8 cellular contexts compared by ENCODE assay signal in the genomic region with DNA sequence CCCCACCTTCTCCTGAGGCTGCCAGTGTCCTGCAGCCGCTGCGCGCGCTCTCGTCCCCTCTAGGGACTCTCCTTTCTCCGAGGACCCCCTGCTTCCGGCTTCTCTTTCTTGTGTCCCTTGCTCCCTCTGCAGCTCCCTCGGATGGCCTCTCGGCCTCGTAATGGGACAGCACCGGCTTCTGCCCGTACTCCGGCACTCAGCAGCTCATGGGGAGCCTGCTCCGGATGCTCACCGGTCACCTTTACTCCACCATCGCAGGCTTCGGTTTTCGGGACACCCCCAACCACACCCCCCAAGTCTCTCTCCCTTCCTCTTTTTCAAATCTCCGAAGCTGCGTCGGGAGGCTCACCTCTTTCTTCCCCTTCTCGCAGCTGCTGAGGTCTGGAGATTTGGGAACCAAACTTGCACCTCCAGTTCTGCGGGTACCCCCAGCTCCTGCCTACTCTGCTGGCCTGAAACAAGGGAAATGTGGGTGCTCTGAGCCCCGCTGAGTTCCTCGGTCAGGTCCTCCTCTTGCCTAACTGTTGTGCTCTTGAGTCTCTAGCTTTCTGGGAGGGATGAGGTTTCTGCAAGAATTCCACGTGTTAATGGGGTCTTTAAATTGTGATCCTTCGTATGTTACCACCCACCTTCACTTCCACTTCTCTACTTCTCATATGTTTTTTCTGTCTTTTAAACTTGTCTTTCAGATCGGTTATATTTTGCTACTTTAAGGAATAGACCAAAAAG. TPM values are rescaled to one million over a fixed set of nuclear protein-coding genes. Genes with fewer than 3 reads are reported as not detected.
DNase-seq lines count a peak whose midpoint lies in the region; ATAC-seq, FAIRE-seq and TF ChIP-seq lines count a peak whose summit lies in the region.

No MANE protein-coding gene starts in this region.

- H3K27ac ChIP-seq in SJSA1 (peak overlapping the region; percentile 41; the same call in 1 of the 2 replicates), astrocyte (ENCODE audit: low read depth, low read length) (no peak overlapping the region), iPS DF 6.9 (ENCODE audit: low read length) (no peak overlapping the region), skin epidermis (peak overlapping the region in 20 of 21 experiments; percentile 70 to 95 (median 85))

- DNase-seq in ACHN = peak; percentile 28
- peak in 1 of 2 experiments; percentile 58 for DNase-seq in SJSA1 (ENCODE audit: low read depth in 1 of 2, low spot score in 2 of 2)
- DNase-seq in astrocyte (ENCODE audit: low read depth) = no peak
- DNase-seq in iPS DF 6.9 (ENCODE audit: low read depth, low spot score) = no peak
- DNase-seq in NCI-H2029 treated with DMSO at 0.1 percent for 48 hours (lab: John Stamatoyannopoulos, UW) = no peak

- peaks cover 5% of the 10 kb centered on the region for H3K36me3 Mint-ChIP-seq in astrocyte (ENCODE audit: low read depth, unreplicated experiment)

- peak overlapping the region; percentile 80 for H3K27ac Mint-ChIP-seq in astrocyte (ENCODE audit: unreplicated experiment)

- peaks cover 19% of the 10 kb centered on the region for H3K4me1 Mint-ChIP-seq in astrocyte (ENCODE audit: low read depth, unreplicated experiment)

- in situ Hi-C loops in ACHN (cut with HindIII; ENCODE audit: low pct_ligation_motif_present, low pct_unique_long_range_greater_than_20kb, low sequenced_read_pairs) = no loop called here

- H3K27me3 ChIP-seq in SJSA1 (replicated peaks) (no peaks in the 10 kb centered on the region), astrocyte (ENCODE audit: insufficient read depth, low read length) (no peaks in the 10 kb centered on the region), iPS DF 6.9 (ENCODE audit: control insufficient read depth, insufficient read depth, low read length) (no peaks in the 10 kb centered on the region)

- H3K27me3 Mint-ChIP-seq in astrocyte (ENCODE audit: low read depth, unreplicated experiment) = no peaks in the 10 kb centered on the region

- ATAC-seq in GM18867 (IDR thresholded peaks at IDR 0.05; ENCODE audit: unreplicated experiment) = peak; percentile 25
- peak; percentile 24 for ATAC-seq in HG03196 (IDR thresholded peaks at IDR 0.05; ENCODE audit: unreplicated experiment)

- peaks cover 4% of the 10 kb centered on the region; the same call in 1 of the 2 replicates for H3K36me3 ChIP-seq in SJSA1
- no peaks in the 10 kb centered on the region for H3K36me3 ChIP-seq in astrocyte (ENCODE audit: insufficient read depth, low read length)
- no peaks in the 10 kb centered on the region for H3K36me3 ChIP-seq in iPS DF 6.9 (ENCODE audit: control insufficient read depth, insufficient read depth, low read length)

- H3K4me1 ChIP-seq in SJSA1 (replicated peaks) (peaks cover 13% of the 10 kb centered on the region), astrocyte (ENCODE audit: insufficient read depth, low read length) (peaks cover 19% of the 10 kb centered on the region), iPS DF 6.9 (ENCODE audit: control insufficient read depth, insufficient read depth, low read length) (no peaks in the 10 kb centered on the region; the same call in 1 of the 2 replicates)

- no peaks in the 10 kb centered on the region for H3K9me3 Mint-ChIP-seq in astrocyte (ENCODE audit: unreplicated experiment)

- H3K4me3 ChIP-seq in SJSA1 (peak overlapping the region; percentile 86), astrocyte (ENCODE audit: insufficient read depth, low read depth, low read length) (peak overlapping the region; percentile 72), iPS DF 6.9 (ENCODE audit: low read length) (peak overlapping the region; percentile 78), skin epidermis (peak overlapping the region; percentile 73 to 98 (median 90))

- H3K4me3 Mint-ChIP-seq in astrocyte (ENCODE audit: unreplicated experiment) = peak overlapping the region; percentile 95

- H3K9ac ChIP-seq in astrocyte (ENCODE audit: low read length) = peak overlapping the region; percentile 80

- no peak for TF ChIP-seq CTCF in astrocyte (IDR thresholded peaks at IDR 0.05; ENCODE audit: insufficient read depth, low read depth, low read length)

- WGBS in iPS DF 6.9 (ENCODE audit: insufficient coverage, insufficient read length) = no CpG with 5 or more reads among the region's 28 CpGs

- peaks cover 5% of the 10 kb centered on the region for H3K79me2 ChIP-seq in astrocyte (ENCODE audit: insufficient read depth, low read length)

- FAIRE-seq in astrocyte (lab: Jason Lieb, UNC) = no peak

- H3K9me3 ChIP-seq in SJSA1 (replicated peaks) (no peaks in the 10 kb centered on the region), astrocyte (ENCODE audit: insufficient read depth, low read depth, low read length) (no peaks in the 10 kb centered on the region), iPS DF 6.9 (ENCODE audit: control insufficient read depth, insufficient read depth, low read length) (no peaks in the 10 kb centered on the region)

- peaks cover 11% of the 10 kb centered on the region for H4K20me1 ChIP-seq in astrocyte (ENCODE audit: insufficient read depth, low read length)

- peak overlapping the region; percentile 96 for H3K4me2 ChIP-seq in astrocyte (ENCODE audit: low read length)

- H2AFZ ChIP-seq in astrocyte (ENCODE audit: low read depth, low read length) = peak overlapping the region; percentile 90

RNA-seq across cellular contexts. Expression of a gene that starts 0.9 kb away (rescaled TPM):
- 6.5 and 8.6 TPM in 2 replicates for total RNA-seq in SJSA1 (2014; rRNA removed; shearing (Covaris generic))
- total RNA-seq in astrocyte = 4.9 and 6.3 TPM in 2 replicates

Comparison
In these comparisons a context has a peak if more than half of its experiments do, and no peak if none do; other contexts are left out.
1. H3K27ac ChIP-seq: peak in SJSA1 (single experiment) and skin epidermis (20 of 21); none in astrocyte (single experiment) and iPS DF 6.9 (single experiment).
2. Peak in every context shown above with its lines, with median percentiles within 50 percentile points of each other: H3K4me3 ChIP-seq.